ENCODE assay signal across 1 cellular context in the genomic region with DNA sequence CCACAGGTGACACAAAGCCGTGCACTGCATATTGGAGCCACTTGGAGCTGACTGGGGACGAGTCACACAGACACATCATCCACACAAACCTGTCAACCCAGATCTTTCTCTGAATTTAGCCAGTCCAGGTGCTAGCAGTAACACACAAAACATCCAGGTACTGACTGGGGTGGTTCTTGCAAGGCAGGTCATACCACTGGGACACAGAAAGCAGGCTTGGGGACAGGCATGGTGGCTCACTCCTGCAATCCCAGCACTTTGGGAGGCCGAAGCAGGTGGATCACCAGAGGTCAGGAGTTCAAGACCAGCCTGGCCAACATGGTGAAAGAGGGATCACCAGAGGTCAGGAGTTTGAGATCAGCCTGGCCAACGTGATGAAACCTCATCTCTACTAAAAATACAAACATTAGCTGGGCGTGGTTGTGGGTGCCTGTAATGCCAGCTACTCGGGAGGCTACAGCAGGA.
TF ChIP-seq lines count a peak whose summit lies in the region.

No MANE protein-coding gene starts in this region.

TF ChIP-seq in HCT116, 20 proteins besides CTCF, POLR2A, EP300 and RAD21:
- TF ChIP-seq CEBPB (IDR thresholded peaks at IDR 0.05; ENCODE audit: low read depth), result no peak
- TF ChIP-seq POLR2AphosphoS5 (IDR thresholded peaks at IDR 0.05; ENCODE audit: low read depth, low read length), result no peak
- no peak for TF ChIP-seq SP1 (IDR thresholded peaks at IDR 0.05; ENCODE audit: low read depth)
- no peak for TF ChIP-seq SRF (IDR thresholded peaks at IDR 0.05; ENCODE audit: low read depth)
- TF ChIP-seq, protein P1, sequence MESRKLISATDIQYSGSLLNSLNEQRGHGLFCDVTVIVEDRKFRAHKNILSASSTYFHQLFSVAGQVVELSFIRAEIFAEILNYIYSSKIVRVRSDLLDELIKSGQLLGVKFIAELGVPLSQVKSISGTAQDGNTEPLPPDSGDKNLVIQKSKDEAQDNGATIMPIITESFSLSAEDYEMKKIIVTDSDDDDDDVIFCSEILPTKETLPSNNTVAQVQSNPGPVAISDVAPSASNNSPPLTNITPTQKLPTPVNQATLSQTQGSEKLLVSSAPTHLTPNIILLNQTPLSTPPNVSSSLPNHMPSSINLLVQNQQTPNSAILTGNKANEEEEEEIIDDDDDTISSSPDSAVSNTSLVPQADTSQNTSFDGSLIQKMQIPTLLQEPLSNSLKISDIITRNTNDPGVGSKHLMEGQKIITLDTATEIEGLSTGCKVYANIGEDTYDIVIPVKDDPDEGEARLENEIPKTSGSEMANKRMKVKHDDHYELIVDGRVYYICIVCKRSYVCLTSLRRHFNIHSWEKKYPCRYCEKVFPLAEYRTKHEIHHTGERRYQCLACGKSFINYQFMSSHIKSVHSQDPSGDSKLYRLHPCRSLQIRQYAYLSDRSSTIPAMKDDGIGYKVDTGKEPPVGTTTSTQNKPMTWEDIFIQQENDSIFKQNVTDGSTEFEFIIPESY (IDR thresholded peaks at IDR 0.05; ENCODE audit: extremely low read depth, insufficient replicate concordance, low read length), result no peak
- TF ChIP-seq ZFX (IDR thresholded peaks at IDR 0.05), result no peak
- TF ChIP-seq ELF1 (IDR thresholded peaks at IDR 0.05; ENCODE audit: borderline replicate concordance, low read depth), result no peak
- no peak for TF ChIP-seq SIN3A (IDR thresholded peaks at IDR 0.05; ENCODE audit: low read depth)
- no peak for TF ChIP-seq JUND (IDR thresholded peaks at IDR 0.05)
- TF ChIP-seq, protein P2, sequence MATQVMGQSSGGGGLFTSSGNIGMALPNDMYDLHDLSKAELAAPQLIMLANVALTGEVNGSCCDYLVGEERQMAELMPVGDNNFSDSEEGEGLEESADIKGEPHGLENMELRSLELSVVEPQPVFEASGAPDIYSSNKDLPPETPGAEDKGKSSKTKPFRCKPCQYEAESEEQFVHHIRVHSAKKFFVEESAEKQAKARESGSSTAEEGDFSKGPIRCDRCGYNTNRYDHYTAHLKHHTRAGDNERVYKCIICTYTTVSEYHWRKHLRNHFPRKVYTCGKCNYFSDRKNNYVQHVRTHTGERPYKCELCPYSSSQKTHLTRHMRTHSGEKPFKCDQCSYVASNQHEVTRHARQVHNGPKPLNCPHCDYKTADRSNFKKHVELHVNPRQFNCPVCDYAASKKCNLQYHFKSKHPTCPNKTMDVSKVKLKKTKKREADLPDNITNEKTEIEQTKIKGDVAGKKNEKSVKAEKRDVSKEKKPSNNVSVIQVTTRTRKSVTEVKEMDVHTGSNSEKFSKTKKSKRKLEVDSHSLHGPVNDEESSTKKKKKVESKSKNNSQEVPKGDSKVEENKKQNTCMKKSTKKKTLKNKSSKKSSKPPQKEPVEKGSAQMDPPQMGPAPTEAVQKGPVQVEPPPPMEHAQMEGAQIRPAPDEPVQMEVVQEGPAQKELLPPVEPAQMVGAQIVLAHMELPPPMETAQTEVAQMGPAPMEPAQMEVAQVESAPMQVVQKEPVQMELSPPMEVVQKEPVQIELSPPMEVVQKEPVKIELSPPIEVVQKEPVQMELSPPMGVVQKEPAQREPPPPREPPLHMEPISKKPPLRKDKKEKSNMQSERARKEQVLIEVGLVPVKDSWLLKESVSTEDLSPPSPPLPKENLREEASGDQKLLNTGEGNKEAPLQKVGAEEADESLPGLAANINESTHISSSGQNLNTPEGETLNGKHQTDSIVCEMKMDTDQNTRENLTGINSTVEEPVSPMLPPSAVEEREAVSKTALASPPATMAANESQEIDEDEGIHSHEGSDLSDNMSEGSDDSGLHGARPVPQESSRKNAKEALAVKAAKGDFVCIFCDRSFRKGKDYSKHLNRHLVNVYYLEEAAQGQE (IDR thresholded peaks at IDR 0.05; ENCODE audit: low read depth), result no peak
- no peak for TF ChIP-seq EZH2phosphoT487 (IDR thresholded peaks at IDR 0.05; ENCODE audit: borderline replicate concordance)
- TF ChIP-seq CBX3 (IDR thresholded peaks at IDR 0.05; ENCODE audit: low read depth), result no peak
- no peak for TF ChIP-seq FOSL1 (IDR thresholded peaks at IDR 0.05; ENCODE audit: low read depth)
- TF ChIP-seq, protein P3, sequence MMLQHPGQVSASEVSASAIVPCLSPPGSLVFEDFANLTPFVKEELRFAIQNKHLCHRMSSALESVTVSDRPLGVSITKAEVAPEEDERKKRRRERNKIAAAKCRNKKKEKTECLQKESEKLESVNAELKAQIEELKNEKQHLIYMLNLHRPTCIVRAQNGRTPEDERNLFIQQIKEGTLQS (IDR thresholded peaks at IDR 0.05), result no peak
- TF ChIP-seq, protein P4, sequence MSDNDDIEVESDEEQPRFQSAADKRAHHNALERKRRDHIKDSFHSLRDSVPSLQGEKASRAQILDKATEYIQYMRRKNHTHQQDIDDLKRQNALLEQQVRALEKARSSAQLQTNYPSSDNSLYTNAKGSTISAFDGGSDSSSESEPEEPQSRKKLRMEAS (IDR thresholded peaks at IDR 0.05), result no peak
- no peak for TF ChIP-seq ZNF274 (IDR thresholded peaks at IDR 0.05; ENCODE audit: low read depth, low read length)
- TF ChIP-seq EGR1 (IDR thresholded peaks at IDR 0.05; ENCODE audit: low read depth), result no peak
- no peak for TF ChIP-seq YY1 (IDR thresholded peaks at IDR 0.05; ENCODE audit: extremely low read depth, insufficient replicate concordance, low read depth, low read length)
